Comparison of ENCODE assay signal across 1 cellular context in genomic region chr2:39160982-39161381, GRCh38.
TF ChIP-seq lines count a peak whose summit lies in the region.

No MANE protein-coding gene starts in this region.

TF ChIP-seq in A549, 52 proteins besides CTCF, POLR2A, EP300 and RAD21 (continued from another document):
- no peak for TF ChIP-seq ELK1 (IDR thresholded peaks at IDR 0.05; ENCODE audit: low read depth, low read length)
